ENCODE assay signal across 1 cellular context in the genomic region with DNA sequence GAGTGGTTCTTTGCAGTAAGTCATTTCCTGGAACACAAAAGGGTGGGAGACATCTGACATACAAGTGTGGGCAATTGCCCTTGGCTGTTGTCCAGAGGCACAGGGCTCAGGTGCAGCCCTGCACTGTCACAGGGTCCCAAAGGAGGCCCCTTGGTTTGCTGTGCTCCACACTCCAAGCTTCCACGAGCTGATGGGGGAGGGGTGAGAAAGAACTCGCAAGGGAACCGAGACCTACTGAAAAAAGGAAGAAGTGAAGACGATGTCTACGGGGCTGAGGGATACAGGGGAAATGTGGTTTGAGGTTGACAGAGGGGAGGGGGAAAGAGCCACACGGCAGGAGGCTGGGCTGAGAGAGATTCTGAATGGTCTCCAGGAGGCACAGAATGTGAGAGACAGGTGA.
TF ChIP-seq lines count a peak whose summit lies in the region.

No MANE protein-coding gene starts in this region.

TF ChIP-seq in H1, 55 proteins besides CTCF, POLR2A, EP300 and RAD21 (continued from another document):
- no peak for TF ChIP-seq KDM1A (IDR thresholded peaks at IDR 0.05; ENCODE audit: borderline replicate concordance, low read length)
- no peak for TF ChIP-seq SAP30 (IDR thresholded peaks at IDR 0.05; ENCODE audit: insufficient read depth, insufficient replicate concordance, low read length)
- no peak for TF ChIP-seq CHD1 (IDR thresholded peaks at IDR 0.05; ENCODE audit: low read depth, low read length)
- TF ChIP-seq RNF2 (IDR thresholded peaks at IDR 0.05; ENCODE audit: borderline replicate concordance, low read depth, low read length, missing control alignments, poor library complexity, severe bottlenecking): no peak
- TF ChIP-seq, protein P1, sequence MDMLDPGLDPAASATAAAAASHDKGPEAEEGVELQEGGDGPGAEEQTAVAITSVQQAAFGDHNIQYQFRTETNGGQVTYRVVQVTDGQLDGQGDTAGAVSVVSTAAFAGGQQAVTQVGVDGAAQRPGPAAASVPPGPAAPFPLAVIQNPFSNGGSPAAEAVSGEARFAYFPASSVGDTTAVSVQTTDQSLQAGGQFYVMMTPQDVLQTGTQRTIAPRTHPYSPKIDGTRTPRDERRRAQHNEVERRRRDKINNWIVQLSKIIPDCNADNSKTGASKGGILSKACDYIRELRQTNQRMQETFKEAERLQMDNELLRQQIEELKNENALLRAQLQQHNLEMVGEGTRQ (IDR thresholded peaks at IDR 0.05; ENCODE audit: low read length): no peak
- TF ChIP-seq, protein P2, sequence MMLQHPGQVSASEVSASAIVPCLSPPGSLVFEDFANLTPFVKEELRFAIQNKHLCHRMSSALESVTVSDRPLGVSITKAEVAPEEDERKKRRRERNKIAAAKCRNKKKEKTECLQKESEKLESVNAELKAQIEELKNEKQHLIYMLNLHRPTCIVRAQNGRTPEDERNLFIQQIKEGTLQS (IDR thresholded peaks at IDR 0.05; ENCODE audit: insufficient read depth, low read depth, low read length): no peak
- no peak for TF ChIP-seq CBX5 (IDR thresholded peaks at IDR 0.05; ENCODE audit: low read depth, low read length)
- TF ChIP-seq FOSL1 (IDR thresholded peaks at IDR 0.05; ENCODE audit: insufficient read depth, low read depth, low read length): no peak
- no peak for TF ChIP-seq NRF1 (IDR thresholded peaks at IDR 0.05; ENCODE audit: low read depth, low read length)
- TF ChIP-seq CTBP2 (IDR thresholded peaks at IDR 0.05; ENCODE audit: borderline replicate concordance, insufficient read depth, insufficient read length, low read length): no peak
- TF ChIP-seq CBX8 (IDR thresholded peaks at IDR 0.05; ENCODE audit: borderline replicate concordance, low read depth, low read length): no peak
- TF ChIP-seq JUND (IDR thresholded peaks at IDR 0.05; ENCODE audit: low read length): no peak
- no peak for TF ChIP-seq GABPA (IDR thresholded peaks at IDR 0.05; ENCODE audit: borderline replicate concordance, insufficient read depth, low read length)
- TF ChIP-seq GTF2F1 (IDR thresholded peaks at IDR 0.05; ENCODE audit: borderline replicate concordance, low read depth, low read length): no peak
- no peak for TF ChIP-seq CHD2 (IDR thresholded peaks at IDR 0.05; ENCODE audit: low read length)
- no peak for TF ChIP-seq RFX5 (IDR thresholded peaks at IDR 0.05; ENCODE audit: borderline replicate concordance, low read depth, low read length)
- no peak for TF ChIP-seq SUZ12 (IDR thresholded peaks at IDR 0.05; ENCODE audit: low read length)
